In the genomic region with DNA sequence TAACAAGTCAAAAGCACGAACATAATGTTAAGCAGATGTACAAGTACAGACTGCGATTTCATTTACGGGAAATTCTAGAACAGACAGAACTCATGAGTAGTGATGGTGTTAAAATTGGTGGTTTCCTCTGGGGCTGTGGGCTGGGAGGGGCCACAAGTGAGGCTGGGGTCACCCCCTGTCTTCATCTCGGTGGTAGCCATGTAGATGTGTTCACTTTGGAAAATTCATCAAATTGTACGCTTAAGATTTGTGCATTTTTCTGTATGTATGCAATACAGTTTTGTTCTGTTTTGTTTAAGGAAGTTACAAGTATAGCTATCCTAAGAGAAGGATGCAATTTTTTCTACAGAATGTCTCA, we compare ENCODE assay signal across 8 cellular contexts. TPM values are rescaled to one million over a fixed set of nuclear protein-coding genes. Genes with fewer than 3 reads are reported as not detected.
DNase-seq lines count a peak whose midpoint lies in the region; ATAC-seq and TF ChIP-seq lines count a peak whose summit lies in the region.

No MANE protein-coding gene starts in this region.

- peaks cover 16% of the 10 kb centered on the region for H3K4me1 ChIP-seq in body of pancreas
- peaks cover 11% of the 10 kb centered on the region for H3K4me1 ChIP-seq in mesodermal cell (ENCODE audit: control insufficient read depth, insufficient read depth, low read length, poor library complexity, severe bottlenecking)

- DNase-seq in AG09309 (ENCODE audit: low read depth) (no peak), body of pancreas (no peak), HEK293T (ENCODE audit: extremely low spot score) (no peak), kidney tubule cell (ENCODE audit: low spot score) (no peak), epidermal melanocyte (ENCODE audit: insufficient read length, low spot score) (no peak)

- H3K9me3 ChIP-seq in body of pancreas (no peaks in the 10 kb centered on the region), mesodermal cell (ENCODE audit: control insufficient read depth, low read length) (no peaks in the 10 kb centered on the region)

- TF ChIP-seq CTCF in AG09309 (IDR thresholded peaks at IDR 0.05; ENCODE audit: control insufficient read depth, insufficient read depth, low read depth, low read length, missing control alignments) (no peak), body of pancreas (IDR thresholded peaks at IDR 0.05) (no peak)

- 18 to 19% methylated on average over 5 of the region's 5 CpGs for WGBS in body of pancreas, 2 donors
- 77 to 82% methylated on average over 5 of the region's 5 CpGs for WGBS in mesodermal cell (ENCODE audit: insufficient coverage in 2 of 2), 2 experiments

- H3K4me3 ChIP-seq in AG09309 (ENCODE audit: control insufficient read depth, low read depth, low read length) (peak overlapping the region; percentile 89), body of pancreas (peak overlapping the region in 1 of 2 donors; percentile 95), mesodermal cell (ENCODE audit: extremely low read depth, insufficient read depth, low read length, poor library complexity, severe bottlenecking) (peak overlapping the region; percentile 95)

- intact Hi-C loops in body of pancreas (cut with DNase I), result no loop called here

- CTCF ChIA-PET in HEK293T (lab: Yijun Ruan, JAX), result no interaction called here

- ATAC-seq in HG02623 (IDR thresholded peaks at IDR 0.05; ENCODE audit: unreplicated experiment), result peak; percentile 1
- peak; percentile 3 for ATAC-seq in body of pancreas
- no peak for ATAC-seq in HG03439 (IDR thresholded peaks at IDR 0.05; ENCODE audit: unreplicated experiment)

- TF ChIP-seq POLR2A in body of pancreas (IDR thresholded peaks at IDR 0.05), result no peak

- no peaks in the 10 kb centered on the region for H3K36me3 ChIP-seq in body of pancreas (replicated peaks in 1 of 2; ENCODE audit: insufficient read depth in 1 of 2, low read depth in 2 of 2)
- H3K36me3 ChIP-seq in mesodermal cell (ENCODE audit: control insufficient read depth, insufficient read depth, low read length), result peaks cover 14% of the 10 kb centered on the region

- POLR2A ChIA-PET in HEK293T (lab: Yijun Ruan, JAX), result interaction anchor here (0.8 to 2.3 kb wide), 7 partner anchors 10 to 130 kb away, joined by 3 to 9 read pairs (median 6); partner anchors contain the start of gene MTMR3

- H3K27ac ChIP-seq in body of pancreas (peak overlapping the region; percentile 47 to 83 (median 72)), mesodermal cell (ENCODE audit: low read depth, low read length, severe bottlenecking) (no peak overlapping the region)

- H3K27me3 ChIP-seq in body of pancreas, result no peaks in the 10 kb centered on the region

TF ChIP-seq in HEK293T, 16 proteins besides CTCF, POLR2A, EP300 and RAD21:
- TF ChIP-seq L3MBTL2 (conservative IDR thresholded peaks at IDR 0.05), result no peak; the same call in 1 of the 2 replicates
- no peak for TF ChIP-seq SUZ12 (IDR thresholded peaks at IDR 0.05)
- no peak for TF ChIP-seq CTBP1 (IDR thresholded peaks at IDR 0.05; ENCODE audit: borderline replicate concordance)
- TF ChIP-seq ELF4 (IDR thresholded peaks at IDR 0.05), result no peak

RNA-seq across cellular contexts. Expression of gene ASCC2, which starts 0.5 kb away (rescaled TPM):
- 10 to 100 TPM; 34.3 to 42.0 TPM for total RNA-seq in body of pancreas
- polyA plus RNA-seq in mesodermal cell (2013, experiment 1 of 2), result 42.2 TPM
- polyA plus RNA-seq in mesodermal cell (2013, experiment 2 of 2), result 39.2 TPM

RNA-seq across cellular contexts. Expression of gene MTMR3, which starts 44.4 kb away (rescaled TPM):
- total RNA-seq in body of pancreas, result 10 to 100 TPM; 37.9 to 46.7 TPM
- polyA plus RNA-seq in mesodermal cell (2013, experiment 1 of 2), result 20.3 TPM
- 17.1 TPM for polyA plus RNA-seq in mesodermal cell (2013, experiment 2 of 2)
